1 cellular context compared by ENCODE assay signal in genomic region chr7:2863461-2864066, GRCh38.
TF ChIP-seq lines count a peak whose summit lies in the region.

No MANE protein-coding gene starts in this region.

TF ChIP-seq in K562, 482 proteins besides CTCF, POLR2A, EP300 and RAD21 (continued from another document):
- 0 out of 2 replicates have a peak, but pooled peaks have one; percentile 35 for TF ChIP-seq REST (CRISPR knock-in tag; IDR thresholded peaks at IDR 0.05; ENCODE audit: low read depth)
- peak; percentile 77; the same call in 1 of the 2 replicates for TF ChIP-seq RNF2 (IDR thresholded peaks at IDR 0.05)
- TF ChIP-seq ZNF175 (CRISPR knock-in tag; IDR thresholded peaks at IDR 0.05; ENCODE audit: low read depth), result peak; percentile 67
- TF ChIP-seq JUN (IDR thresholded peaks at IDR 0.05; ENCODE audit: borderline replicate concordance, low read depth, low read length), result peak; percentile 92
- TF ChIP-seq JUN (CRISPR knock-in tag; IDR thresholded peaks at IDR 0.05; ENCODE audit: borderline replicate concordance), result no peak
- peak; percentile 37; the same call in 1 of the 2 replicates for TF ChIP-seq SPI1 (IDR thresholded peaks at IDR 0.05; ENCODE audit: borderline replicate concordance, low read depth, low read length)
- TF ChIP-seq ETV5 (CRISPR knock-in tag; IDR thresholded peaks at IDR 0.05; ENCODE audit: low read depth), result peak; percentile 97
- no peak for TF ChIP-seq FOXP1 (CRISPR knock-in tag; IDR thresholded peaks at IDR 0.05)
- TF ChIP-seq PHTF2 (CRISPR knock-in tag; IDR thresholded peaks at IDR 0.05), result no peak
- TF ChIP-seq NCOA1 (IDR thresholded peaks at IDR 0.05; ENCODE audit: low read depth), result peak; percentile 66
- TF ChIP-seq ETV1 (tag; conservative IDR thresholded peaks at IDR 0.05; ENCODE audit: low read depth), result peak; percentile 91
- TF ChIP-seq TEAD4 (IDR thresholded peaks at IDR 0.05; ENCODE audit: low read length), result peak; percentile 18; the same call in 1 of the 2 replicates
- no peak for TF ChIP-seq TEAD4 (CRISPR knock-in tag; IDR thresholded peaks at IDR 0.05; ENCODE audit: borderline replicate concordance)
- peak; percentile 55 for TF ChIP-seq VEZF1 (CRISPR knock-in tag; IDR thresholded peaks at IDR 0.05)
- TF ChIP-seq KDM5B (IDR thresholded peaks at IDR 0.05; ENCODE audit: insufficient replicate concordance, low read depth, low read length), result peak; percentile 64
- 0 out of 2 replicates have a peak, but pooled peaks have one; percentile 13 for TF ChIP-seq JUNB (CRISPR knock-in tag; conservative IDR thresholded peaks at IDR 0.05)
- TF ChIP-seq CTBP1 (IDR thresholded peaks at IDR 0.05; ENCODE audit: borderline replicate concordance), result peak; percentile 12; the same call in 1 of the 2 replicates
- TF ChIP-seq RCOR1 (IDR thresholded peaks at IDR 0.05; ENCODE audit: borderline replicate concordance in 1 of 2, low read depth in 2 of 2, low read length in 2 of 2), result peak; percentile 61 to 99; a peak in 3 of 4 replicates
- TF ChIP-seq PHF21A (IDR thresholded peaks at IDR 0.05; ENCODE audit: borderline replicate concordance, low read depth), result peak; percentile 99
- no peak for TF ChIP-seq PBX2 (CRISPR knock-in tag; IDR thresholded peaks at IDR 0.05; ENCODE audit: low read depth)
- TF ChIP-seq PBX2 (tag; conservative IDR thresholded peaks at IDR 0.05; ENCODE audit: low read depth), result no peak
- TF ChIP-seq SMAD3 (CRISPR knock-in tag; conservative IDR thresholded peaks at IDR 0.05), result 0 out of 2 replicates have a peak, but pooled peaks have one; percentile 31
- peak; percentile 53 for TF ChIP-seq CXXC5 (CRISPR knock-in tag; IDR thresholded peaks at IDR 0.05)
- no peak for TF ChIP-seq ZNF347 (CRISPR knock-in tag; IDR thresholded peaks at IDR 0.05; ENCODE audit: low read depth)
- peak; percentile 26; the same call in 1 of the 2 replicates for TF ChIP-seq POLR2AphosphoS5 (IDR thresholded peaks at IDR 0.05; ENCODE audit: control insufficient read depth, insufficient read depth, low read depth, low read length)
- TF ChIP-seq CBX3 (IDR thresholded peaks at IDR 0.05; ENCODE audit: borderline replicate concordance in 1 of 2, low read length in 2 of 2), result peak in 1 of 2 experiments; percentile 78; a peak in 1 of 3 replicates
- no peak for TF ChIP-seq ID3 (CRISPR knock-in tag; IDR thresholded peaks at IDR 0.05)
- no peak for TF ChIP-seq ID3 (tag; IDR thresholded peaks at IDR 0.05)
- no peak for TF ChIP-seq HDAC6 (IDR thresholded peaks at IDR 0.05; ENCODE audit: low read depth, low read length)
- TF ChIP-seq CBFA2T3 (IDR thresholded peaks at IDR 0.05), result peak; percentile 49; the same call in 1 of the 2 replicates
- peak; percentile 68 for TF ChIP-seq SUPT5H (IDR thresholded peaks at IDR 0.05)
- TF ChIP-seq E2F6 (IDR thresholded peaks at IDR 0.05; ENCODE audit: borderline replicate concordance in 1 of 2, extremely low read depth in 1 of 2, insufficient read depth in 1 of 2, insufficient read length in 1 of 2, low read depth in 1 of 2, low read length in 1 of 2, poor library complexity in 1 of 2, severe bottlenecking in 1 of 2), result peak in 1 of 2 experiments; percentile 60
- no peak for TF ChIP-seq GABPB2 (CRISPR knock-in tag; conservative IDR thresholded peaks at IDR 0.05)
- TF ChIP-seq ETV6 (IDR thresholded peaks at IDR 0.05; ENCODE audit: borderline replicate concordance in 1 of 2, low read depth in 2 of 2, low read length in 1 of 2), result 0 out of 4 replicates have a peak, but pooled peaks of 1 of the 2 experiments have one; percentile 15
- no peak for TF ChIP-seq ETV6 (CRISPR knock-in tag; IDR thresholded peaks at IDR 0.05; ENCODE audit: borderline replicate concordance)
- TF ChIP-seq ATF3 (IDR thresholded peaks at IDR 0.05), result peak; percentile 91
- no peak for TF ChIP-seq ATF3 (CRISPR knock-in tag; conservative IDR thresholded peaks at IDR 0.05)
- peak; percentile 97 for TF ChIP-seq NR2C1 (IDR thresholded peaks at IDR 0.05)
- TF ChIP-seq NR2C1 (tag; IDR thresholded peaks at IDR 0.05), result peak; percentile 98
- TF ChIP-seq PHF20 (IDR thresholded peaks at IDR 0.05; ENCODE audit: partially characterized antibody), result peak; percentile 77
